8 cellular contexts compared by ENCODE assay signal in genomic region chr12:15601210-15601800, GRCh38.
DNase-seq lines count a peak whose midpoint lies in the region; ATAC-seq, FAIRE-seq and TF ChIP-seq lines count a peak whose summit lies in the region.
"Had no signal": no experiment of that assay in that cellular context is flagged by ENCODE, and none has a peak within 500 bp of the region (broad histone marks: within the 10 kb centered on the region; RNA-seq: fewer than 3 reads in every experiment).

No MANE protein-coding gene starts in this region.

- no peaks in the 10 kb centered on the region for H3K36me3 ChIP-seq in bronchial epithelial cell (ENCODE audit: control insufficient read depth, insufficient read depth, low read length)
- H3K36me3 ChIP-seq: pancreas had no signal

- H3K27me3 ChIP-seq in bronchial epithelial cell (ENCODE audit: control insufficient read depth, insufficient read depth, low read length): no peaks in the 10 kb centered on the region
- H3K27me3 ChIP-seq: pancreas had no signal

- no peak overlapping the region for H3K4me3 Mint-ChIP-seq in Calu3 (ENCODE audit: low read depth, unreplicated experiment)
- H3K4me3 Mint-ChIP-seq in nephron: no peak overlapping the region

- no TSS peak for BruUV-seq in Calu3 (replicated peaks; lab: Mats Ljungman, UMichigan)

- CTCF ChIA-PET in Calu3 (lab: Charles Lee): interaction anchor here (1.1 kb wide), 1 partner anchor 171 kb away, joined by 3 read pairs; no protein-coding TSS in a partner anchor

- no peak overlapping the region for H3K4me3 ChIP-seq in bronchial epithelial cell (ENCODE audit: low read depth, low read length)
- H3K4me3 ChIP-seq: pancreas had no signal

- peak; percentile 94 for FAIRE-seq in bronchial epithelial cell (lab: Jason Lieb, UNC)
- FAIRE-seq: pancreas had no signal

- H3K27ac Mint-ChIP-seq in Calu3 (ENCODE audit: unreplicated experiment): peak overlapping the region; percentile 66
- peak overlapping the region; percentile 17 to 76 (median 36) for H3K27ac Mint-ChIP-seq in nephron

- ATAC-seq in HG03571 (IDR thresholded peaks at IDR 0.05; ENCODE audit: unreplicated experiment): no peak

- no peaks in the 10 kb centered on the region for H3K9me3 Mint-ChIP-seq in Calu3 (ENCODE audit: low read depth, unreplicated experiment)
- no peaks in the 10 kb centered on the region for H3K9me3 Mint-ChIP-seq in nephron

- DNase-seq in Calu3: peak; percentile 35
- DNase-seq in HS-5 (ENCODE audit: low read depth): peak; percentile 76
- peak; percentile 98 for DNase-seq in bronchial epithelial cell (ENCODE audit: low read depth)
- no peak for DNase-seq in globus pallidus (ENCODE audit: low spot score)
- no peak for DNase-seq in amniotic stem cell (lab: John Stamatoyannopoulos, UW)
- DNase-seq: pancreas had no signal

- H3K36me3 Mint-ChIP-seq in Calu3 (ENCODE audit: insufficient read depth, unreplicated experiment) (no peaks in the 10 kb centered on the region), nephron (ENCODE audit: low read depth) (peaks cover 4% of the 10 kb centered on the region)

- no peak for TF ChIP-seq CTCF in Calu3 (IDR thresholded peaks at IDR 0.05; ENCODE audit: unreplicated experiment)
- TF ChIP-seq CTCF in bronchial epithelial cell (IDR thresholded peaks at IDR 0.05; ENCODE audit: insufficient read depth, low read length, severe bottlenecking): no peak
- TF ChIP-seq CTCF in nephron (IDR thresholded peaks at IDR 0.05; ENCODE audit: unreplicated experiment in 3 of 3): no peak

- H3K4me1 Mint-ChIP-seq in Calu3 (ENCODE audit: low read depth, unreplicated experiment) (peaks cover 44% of the 10 kb centered on the region), nephron (peaks cover 49% of the 10 kb centered on the region)

- H3K27me3 Mint-ChIP-seq in Calu3 (ENCODE audit: unreplicated experiment) (no peaks in the 10 kb centered on the region), nephron (ENCODE audit: low read depth) (no peaks in the 10 kb centered on the region)

- intact Hi-C loops in Calu3 (cut with micrococcal nuclease; ENCODE audit: unreplicated experiment): no loop called here

Comparison
In these comparisons a context has a peak if more than half of its experiments do, and no peak if none do; other contexts are left out.
1. DNase-seq: peak in Calu3 (single experiment), HS-5 (single experiment) and bronchial epithelial cell (single experiment); none in globus pallidus (single experiment) and amniotic stem cell (single experiment).